8 cellular contexts compared by ENCODE assay signal in genomic region chr9:130579738-130580463, GRCh38. TPM values are rescaled to one million over a fixed set of nuclear protein-coding genes. Genes with fewer than 3 reads are reported as not detected.
DNase-seq lines count a peak whose midpoint lies in the region; ATAC-seq and TF ChIP-seq lines count a peak whose summit lies in the region.

No MANE protein-coding gene starts in this region.

- DNase-seq in GM06990 (ENCODE audit: extremely low read depth, insufficient read length) (no peak), HFF-Myc (ENCODE audit: extremely low read depth, low read depth) (no peak), RPMI8226 (peak; percentile 21), nephron progenitor cell (no peak), NCI-H748 treated with DMSO at 0.1 percent for 48 hours (lab: John Stamatoyannopoulos, UW) (no peak), NCI-H345 (lab: John Stamatoyannopoulos, UW) (no peak), GDM1 (lab: John Stamatoyannopoulos, UW) (no peak)

- H3K4me3 ChIP-seq in GM06990 (replicated peaks; ENCODE audit: low read depth, low read length) (peak overlapping the region; percentile 83), HFF-Myc (replicated peaks; ENCODE audit: low read depth, low read length) (peak overlapping the region; percentile 99)

- TF ChIP-seq CTCF in GM06990 (IDR thresholded peaks at IDR 0.05; ENCODE audit: insufficient read depth, low read length, poor library complexity, severe bottlenecking): no peak
- TF ChIP-seq CTCF in HFF-Myc (IDR thresholded peaks at IDR 0.05; ENCODE audit: low read depth, low read length, missing control alignments): no peak
- TF ChIP-seq CTCF in nephron progenitor cell (IDR thresholded peaks at IDR 0.05): no peak

- peak overlapping the region; percentile 39 for H3K27ac Mint-ChIP-seq in nephron progenitor cell

- peaks cover 19% of the 10 kb centered on the region for H3K27me3 Mint-ChIP-seq in nephron progenitor cell (ENCODE audit: low read depth, poor library complexity)

- H3K4me3 Mint-ChIP-seq in nephron progenitor cell: peak overlapping the region; percentile 95

- peaks cover 5% of the 10 kb centered on the region for H3K36me3 ChIP-seq in GM06990 (ENCODE audit: control insufficient read depth, insufficient read depth, low read length)

- ATAC-seq in esophagus mucosa: peak; percentile 52

- peaks cover 12% of the 10 kb centered on the region for H3K36me3 Mint-ChIP-seq in nephron progenitor cell (ENCODE audit: low read depth)

- no peaks in the 10 kb centered on the region for H3K9me3 Mint-ChIP-seq in nephron progenitor cell

- peaks cover 35% of the 10 kb centered on the region for H3K4me1 Mint-ChIP-seq in nephron progenitor cell

- no peaks in the 10 kb centered on the region for H3K27me3 ChIP-seq in GM06990 (replicated peaks; ENCODE audit: control insufficient read depth, insufficient read depth, low read length)

RNA-seq across cellular contexts. Expression of gene FUBP3, which starts 0.5 kb away (rescaled TPM):
- total RNA-seq in esophagus mucosa: 29.2 TPM
